Comparison of ENCODE assay signal across 1 cellular context in genomic region chr3:155854147-155854940, GRCh38.
TF ChIP-seq lines count a peak whose summit lies in the region.

TSS of gene SLC33A1 (minus strand) at chr3:155854427. CDS start at chr3:155853997, 430 bp downstream.

TF ChIP-seq in HepG2, 621 proteins besides CTCF, POLR2A, EP300 and RAD21 (continued from another document and continues in another):
- TF ChIP-seq, protein P1, sequence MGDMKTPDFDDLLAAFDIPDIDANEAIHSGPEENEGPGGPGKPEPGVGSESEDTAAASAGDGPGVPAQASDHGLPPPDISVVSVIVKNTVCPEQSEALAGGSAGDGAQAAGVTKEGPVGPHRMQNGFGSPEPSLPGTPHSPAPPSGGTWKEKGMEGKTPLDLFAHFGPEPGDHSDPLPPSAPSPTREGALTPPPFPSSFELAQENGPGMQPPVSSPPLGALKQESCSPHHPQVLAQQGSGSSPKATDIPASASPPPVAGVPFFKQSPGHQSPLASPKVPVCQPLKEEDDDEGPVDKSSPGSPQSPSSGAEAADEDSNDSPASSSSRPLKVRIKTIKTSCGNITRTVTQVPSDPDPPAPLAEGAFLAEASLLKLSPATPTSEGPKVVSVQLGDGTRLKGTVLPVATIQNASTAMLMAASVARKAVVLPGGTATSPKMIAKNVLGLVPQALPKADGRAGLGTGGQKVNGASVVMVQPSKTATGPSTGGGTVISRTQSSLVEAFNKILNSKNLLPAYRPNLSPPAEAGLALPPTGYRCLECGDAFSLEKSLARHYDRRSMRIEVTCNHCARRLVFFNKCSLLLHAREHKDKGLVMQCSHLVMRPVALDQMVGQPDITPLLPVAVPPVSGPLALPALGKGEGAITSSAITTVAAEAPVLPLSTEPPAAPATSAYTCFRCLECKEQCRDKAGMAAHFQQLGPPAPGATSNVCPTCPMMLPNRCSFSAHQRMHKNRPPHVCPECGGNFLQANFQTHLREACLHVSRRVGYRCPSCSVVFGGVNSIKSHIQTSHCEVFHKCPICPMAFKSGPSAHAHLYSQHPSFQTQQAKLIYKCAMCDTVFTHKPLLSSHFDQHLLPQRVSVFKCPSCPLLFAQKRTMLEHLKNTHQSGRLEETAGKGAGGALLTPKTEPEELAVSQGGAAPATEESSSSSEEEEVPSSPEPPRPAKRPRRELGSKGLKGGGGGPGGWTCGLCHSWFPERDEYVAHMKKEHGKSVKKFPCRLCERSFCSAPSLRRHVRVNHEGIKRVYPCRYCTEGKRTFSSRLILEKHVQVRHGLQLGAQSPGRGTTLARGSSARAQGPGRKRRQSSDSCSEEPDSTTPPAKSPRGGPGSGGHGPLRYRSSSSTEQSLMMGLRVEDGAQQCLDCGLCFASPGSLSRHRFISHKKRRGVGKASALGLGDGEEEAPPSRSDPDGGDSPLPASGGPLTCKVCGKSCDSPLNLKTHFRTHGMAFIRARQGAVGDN (CRISPR knock-in tag; IDR thresholded peaks at IDR 0.05) = peak; percentile 98
- TF ChIP-seq ARID3A (IDR thresholded peaks at IDR 0.05; ENCODE audit: low read depth, low read length) = peak; percentile 98
- peak; percentile 96 for TF ChIP-seq ZFP36L1 (CRISPR knock-in tag; IDR thresholded peaks at IDR 0.05)
- peak; percentile 77; the same call in 1 of the 2 replicates for TF ChIP-seq NCOR1 (IDR thresholded peaks at IDR 0.05; ENCODE audit: borderline replicate concordance, low read length)
- peak; percentile 82 for TF ChIP-seq MEIS2 (CRISPR knock-in tag; IDR thresholded peaks at IDR 0.05)
- peak; percentile 79; the same call in 1 of the 2 replicates for TF ChIP-seq EHMT2 (IDR thresholded peaks at IDR 0.05; ENCODE audit: borderline replicate concordance, low read depth, low read length)
- TF ChIP-seq ZFAT (CRISPR knock-in tag; conservative IDR thresholded peaks at IDR 0.05) = no peak
- TF ChIP-seq HMGXB4 (CRISPR knock-in tag; IDR thresholded peaks at IDR 0.05; ENCODE audit: borderline replicate concordance in 1 of 2, low read depth in 1 of 2) = peak; percentile 93
- no peak for TF ChIP-seq ZNF367 (CRISPR knock-in tag; IDR thresholded peaks at IDR 0.05; ENCODE audit: borderline replicate concordance)
- TF ChIP-seq ELF3 (CRISPR knock-in tag; IDR thresholded peaks at IDR 0.05) = peak; percentile 96
- peak; percentile 82; the same call in 1 of the 2 replicates for TF ChIP-seq ZBTB46 (CRISPR knock-in tag; IDR thresholded peaks at IDR 0.05; ENCODE audit: borderline replicate concordance)
- peak; percentile 99 for TF ChIP-seq KAT8 (CRISPR knock-in tag; IDR thresholded peaks at IDR 0.05)
- peak; percentile 95; the same call in 1 of the 2 replicates for TF ChIP-seq ZNF788 (CRISPR knock-in tag; IDR thresholded peaks at IDR 0.05; ENCODE audit: borderline replicate concordance)
- TF ChIP-seq ZNF749 (CRISPR knock-in tag; IDR thresholded peaks at IDR 0.05; ENCODE audit: borderline replicate concordance) = peak; percentile 96
- TF ChIP-seq, protein P2, sequence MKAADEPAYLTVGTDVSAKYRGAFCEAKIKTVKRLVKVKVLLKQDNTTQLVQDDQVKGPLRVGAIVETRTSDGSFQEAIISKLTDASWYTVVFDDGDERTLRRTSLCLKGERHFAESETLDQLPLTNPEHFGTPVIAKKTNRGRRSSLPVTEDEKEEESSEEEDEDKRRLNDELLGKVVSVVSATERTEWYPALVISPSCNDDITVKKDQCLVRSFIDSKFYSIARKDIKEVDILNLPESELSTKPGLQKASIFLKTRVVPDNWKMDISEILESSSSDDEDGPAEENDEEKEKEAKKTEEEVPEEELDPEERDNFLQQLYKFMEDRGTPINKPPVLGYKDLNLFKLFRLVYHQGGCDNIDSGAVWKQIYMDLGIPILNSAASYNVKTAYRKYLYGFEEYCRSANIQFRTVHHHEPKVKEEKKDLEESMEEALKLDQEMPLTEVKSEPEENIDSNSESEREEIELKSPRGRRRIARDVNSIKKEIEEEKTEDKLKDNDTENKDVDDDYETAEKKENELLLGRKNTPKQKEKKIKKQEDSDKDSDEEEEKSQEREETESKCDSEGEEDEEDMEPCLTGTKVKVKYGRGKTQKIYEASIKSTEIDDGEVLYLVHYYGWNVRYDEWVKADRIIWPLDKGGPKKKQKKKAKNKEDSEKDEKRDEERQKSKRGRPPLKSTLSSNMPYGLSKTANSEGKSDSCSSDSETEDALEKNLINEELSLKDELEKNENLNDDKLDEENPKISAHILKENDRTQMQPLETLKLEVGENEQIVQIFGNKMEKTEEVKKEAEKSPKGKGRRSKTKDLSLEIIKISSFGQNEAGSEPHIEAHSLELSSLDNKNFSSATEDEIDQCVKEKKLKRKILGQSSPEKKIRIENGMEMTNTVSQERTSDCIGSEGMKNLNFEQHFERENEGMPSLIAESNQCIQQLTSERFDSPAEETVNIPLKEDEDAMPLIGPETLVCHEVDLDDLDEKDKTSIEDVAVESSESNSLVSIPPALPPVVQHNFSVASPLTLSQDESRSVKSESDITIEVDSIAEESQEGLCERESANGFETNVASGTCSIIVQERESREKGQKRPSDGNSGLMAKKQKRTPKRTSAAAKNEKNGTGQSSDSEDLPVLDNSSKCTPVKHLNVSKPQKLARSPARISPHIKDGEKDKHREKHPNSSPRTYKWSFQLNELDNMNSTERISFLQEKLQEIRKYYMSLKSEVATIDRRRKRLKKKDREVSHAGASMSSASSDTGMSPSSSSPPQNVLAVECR (CRISPR knock-in tag; IDR thresholded peaks at IDR 0.05; ENCODE audit: borderline replicate concordance) = peak; percentile 97
- TF ChIP-seq PAWR (CRISPR knock-in tag; IDR thresholded peaks at IDR 0.05; ENCODE audit: borderline replicate concordance) = no peak; the same call in 1 of the 2 replicates
- no peak for TF ChIP-seq PRMT3 (CRISPR knock-in tag; IDR thresholded peaks at IDR 0.05; ENCODE audit: borderline replicate concordance, low read depth)
- peak; percentile 86 for TF ChIP-seq CEBPB (IDR thresholded peaks at IDR 0.05; ENCODE audit: borderline replicate concordance, low read depth, low read length)
- 0 out of 2 replicates have a peak, but pooled peaks have one; percentile 19 for TF ChIP-seq CREBL2 (CRISPR knock-in tag; IDR thresholded peaks at IDR 0.05; ENCODE audit: borderline replicate concordance)
- TF ChIP-seq RELA (CRISPR knock-in tag; IDR thresholded peaks at IDR 0.05) = no peak
- TF ChIP-seq, protein P3, sequence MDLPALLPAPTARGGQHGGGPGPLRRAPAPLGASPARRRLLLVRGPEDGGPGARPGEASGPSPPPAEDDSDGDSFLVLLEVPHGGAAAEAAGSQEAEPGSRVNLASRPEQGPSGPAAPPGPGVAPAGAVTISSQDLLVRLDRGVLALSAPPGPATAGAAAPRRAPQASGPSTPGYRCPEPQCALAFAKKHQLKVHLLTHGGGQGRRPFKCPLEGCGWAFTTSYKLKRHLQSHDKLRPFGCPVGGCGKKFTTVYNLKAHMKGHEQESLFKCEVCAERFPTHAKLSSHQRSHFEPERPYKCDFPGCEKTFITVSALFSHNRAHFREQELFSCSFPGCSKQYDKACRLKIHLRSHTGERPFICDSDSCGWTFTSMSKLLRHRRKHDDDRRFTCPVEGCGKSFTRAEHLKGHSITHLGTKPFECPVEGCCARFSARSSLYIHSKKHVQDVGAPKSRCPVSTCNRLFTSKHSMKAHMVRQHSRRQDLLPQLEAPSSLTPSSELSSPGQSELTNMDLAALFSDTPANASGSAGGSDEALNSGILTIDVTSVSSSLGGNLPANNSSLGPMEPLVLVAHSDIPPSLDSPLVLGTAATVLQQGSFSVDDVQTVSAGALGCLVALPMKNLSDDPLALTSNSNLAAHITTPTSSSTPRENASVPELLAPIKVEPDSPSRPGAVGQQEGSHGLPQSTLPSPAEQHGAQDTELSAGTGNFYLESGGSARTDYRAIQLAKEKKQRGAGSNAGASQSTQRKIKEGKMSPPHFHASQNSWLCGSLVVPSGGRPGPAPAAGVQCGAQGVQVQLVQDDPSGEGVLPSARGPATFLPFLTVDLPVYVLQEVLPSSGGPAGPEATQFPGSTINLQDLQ (CRISPR knock-in tag; IDR thresholded peaks at IDR 0.05) = peak; percentile 91
- TF ChIP-seq FOXK2 (IDR thresholded peaks at IDR 0.05) = peak; percentile 82
- TF ChIP-seq ZNF550 (CRISPR knock-in tag; IDR thresholded peaks at IDR 0.05; ENCODE audit: borderline replicate concordance) = no peak
- TF ChIP-seq AGO2 (optimal IDR thresholded peaks at IDR 0.05; ENCODE audit: low read depth, low read length) = no peak
- peak; percentile 66 for TF ChIP-seq SKI (IDR thresholded peaks at IDR 0.05; ENCODE audit: partially characterized antibody)
- TF ChIP-seq, protein P4, sequence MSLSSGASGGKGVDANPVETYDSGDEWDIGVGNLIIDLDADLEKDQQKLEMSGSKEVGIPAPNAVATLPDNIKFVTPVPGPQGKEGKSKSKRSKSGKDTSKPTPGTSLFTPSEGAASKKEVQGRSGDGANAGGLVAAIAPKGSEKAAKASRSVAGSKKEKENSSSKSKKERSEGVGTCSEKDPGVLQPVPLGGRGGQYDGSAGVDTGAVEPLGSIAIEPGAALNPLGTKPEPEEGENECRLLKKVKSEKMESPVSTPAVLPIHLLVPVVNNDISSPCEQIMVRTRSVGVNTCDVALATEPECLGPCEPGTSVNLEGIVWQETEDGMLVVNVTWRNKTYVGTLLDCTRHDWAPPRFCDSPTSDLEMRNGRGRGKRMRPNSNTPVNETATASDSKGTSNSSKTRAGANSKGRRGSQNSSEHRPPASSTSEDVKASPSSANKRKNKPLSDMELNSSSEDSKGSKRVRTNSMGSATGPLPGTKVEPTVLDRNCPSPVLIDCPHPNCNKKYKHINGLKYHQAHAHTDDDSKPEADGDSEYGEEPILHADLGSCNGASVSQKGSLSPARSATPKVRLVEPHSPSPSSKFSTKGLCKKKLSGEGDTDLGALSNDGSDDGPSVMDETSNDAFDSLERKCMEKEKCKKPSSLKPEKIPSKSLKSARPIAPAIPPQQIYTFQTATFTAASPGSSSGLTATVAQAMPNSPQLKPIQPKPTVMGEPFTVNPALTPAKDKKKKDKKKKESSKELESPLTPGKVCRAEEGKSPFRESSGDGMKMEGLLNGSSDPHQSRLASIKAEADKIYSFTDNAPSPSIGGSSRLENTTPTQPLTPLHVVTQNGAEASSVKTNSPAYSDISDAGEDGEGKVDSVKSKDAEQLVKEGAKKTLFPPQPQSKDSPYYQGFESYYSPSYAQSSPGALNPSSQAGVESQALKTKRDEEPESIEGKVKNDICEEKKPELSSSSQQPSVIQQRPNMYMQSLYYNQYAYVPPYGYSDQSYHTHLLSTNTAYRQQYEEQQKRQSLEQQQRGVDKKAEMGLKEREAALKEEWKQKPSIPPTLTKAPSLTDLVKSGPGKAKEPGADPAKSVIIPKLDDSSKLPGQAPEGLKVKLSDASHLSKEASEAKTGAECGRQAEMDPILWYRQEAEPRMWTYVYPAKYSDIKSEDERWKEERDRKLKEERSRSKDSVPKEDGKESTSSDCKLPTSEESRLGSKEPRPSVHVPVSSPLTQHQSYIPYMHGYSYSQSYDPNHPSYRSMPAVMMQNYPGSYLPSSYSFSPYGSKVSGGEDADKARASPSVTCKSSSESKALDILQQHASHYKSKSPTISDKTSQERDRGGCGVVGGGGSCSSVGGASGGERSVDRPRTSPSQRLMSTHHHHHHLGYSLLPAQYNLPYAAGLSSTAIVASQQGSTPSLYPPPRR (CRISPR knock-in tag; IDR thresholded peaks at IDR 0.05; ENCODE audit: borderline replicate concordance) = peak; percentile 60; the same call in 1 of the 2 replicates
- peak; percentile 61; the same call in 1 of the 2 replicates for TF ChIP-seq SIX1 (CRISPR knock-in tag; IDR thresholded peaks at IDR 0.05; ENCODE audit: borderline replicate concordance)
- TF ChIP-seq, protein P5, sequence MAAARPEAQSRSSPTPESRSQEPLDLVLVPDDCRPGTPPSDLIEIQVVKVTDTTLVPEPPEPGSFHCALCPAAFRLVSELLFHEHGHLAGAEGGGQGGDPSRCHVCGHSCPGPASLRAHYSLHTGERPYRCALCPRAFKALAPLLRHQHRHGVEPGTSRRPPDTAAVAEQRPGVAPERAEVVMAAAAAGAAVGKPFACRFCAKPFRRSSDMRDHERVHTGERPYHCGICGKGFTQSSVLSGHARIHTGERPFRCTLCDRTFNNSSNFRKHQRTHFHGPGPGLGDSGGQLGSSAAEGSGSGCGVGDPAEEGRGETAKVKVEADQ (CRISPR knock-in tag; IDR thresholded peaks at IDR 0.05; ENCODE audit: borderline replicate concordance) = peak; percentile 96
- TF ChIP-seq SCMH1 (CRISPR knock-in tag; IDR thresholded peaks at IDR 0.05; ENCODE audit: borderline replicate concordance) = no peak
- TF ChIP-seq, protein P6, sequence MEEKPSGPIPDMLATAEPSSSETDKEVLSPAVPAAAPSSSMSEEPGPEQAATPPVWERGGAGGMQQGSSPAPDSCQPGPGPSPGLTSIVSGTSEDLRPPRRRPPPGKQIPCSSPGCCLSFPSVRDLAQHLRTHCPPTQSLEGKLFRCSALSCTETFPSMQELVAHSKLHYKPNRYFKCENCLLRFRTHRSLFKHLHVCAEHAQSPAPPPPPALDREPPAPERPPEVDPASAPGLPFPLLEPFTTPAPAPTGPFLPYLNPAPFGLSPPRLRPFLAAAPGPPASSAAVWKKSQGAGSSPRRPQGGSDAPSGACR (CRISPR knock-in tag; IDR thresholded peaks at IDR 0.05) = peak; percentile 80; the same call in 1 of the 2 replicates
